ENCODE assay signal across 26 cellular contexts in the genomic region with DNA sequence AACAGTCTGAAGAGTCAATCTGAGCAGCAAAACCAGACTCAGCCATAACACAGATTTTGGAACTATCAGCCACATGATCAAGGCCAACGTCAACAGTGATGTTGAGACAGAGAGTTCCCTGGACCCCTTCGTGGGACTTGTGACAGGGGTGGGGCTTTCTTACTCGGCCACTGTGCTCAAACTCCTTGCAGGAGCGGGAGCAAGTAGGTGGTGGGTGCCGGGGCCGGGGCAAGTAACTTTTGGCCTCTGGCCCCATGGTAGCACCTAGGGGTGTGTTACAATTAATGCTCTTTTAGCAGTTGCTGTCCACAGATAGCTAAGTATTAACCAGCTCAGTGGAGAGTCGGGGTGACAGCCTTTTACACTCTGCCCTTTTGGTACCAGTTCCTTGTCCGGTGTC.
"Had no signal": no experiment of that assay in that cellular context is flagged by ENCODE, and none has a peak within 500 bp of the region (broad histone marks: within the 10 kb centered on the region; RNA-seq: fewer than 3 reads in every experiment).

No MANE protein-coding gene starts in this region.

- ATAC-seq: naive thymus-derived CD8-positive, alpha-beta T cell; natural killer cell treated with Interleukin-12 subunit alpha and Interleukin-12 subunit beta and Interleukin-15 and Interleukin-18, amount 100 ng/mL, for 72 hours; psoas muscle; right cardiac atrium; right lobe of liver; stimulated activated effector memory CD8-positive, alpha-beta T cell treated with anti-CD3 and anti-CD28 coated beads, Interleukin-12 subunit alpha, Interleukin-12 subunit beta, amount 100 ng/mL, for 72 hours; stimulated activated naive B cell treated with anti-CD40 and anti-IgM and Interleukin-4, amounts not matched to agents 10 μg/mL and 1 μg/mL and 100 μg/mL, for 72 hours had no signal

- H3K4me1 ChIP-seq: psoas muscle, right lobe of liver, upper lobe of left lung, uterus had no signal

- H3K27ac ChIP-seq: ovary, parathyroid adenoma, psoas muscle, right lobe of liver, sigmoid colon, stomach, thoracic aorta, thyroid gland, tibial nerve, upper lobe of left lung, uterus had no signal

- H3K9me3 ChIP-seq: ovary, psoas muscle, right lobe of liver, sigmoid colon, stomach, thoracic aorta, thyroid gland, tibial nerve, upper lobe of left lung, uterus had no signal

- DNase-seq: naive thymus-derived CD8-positive, alpha-beta T cell; nephron progenitor cell; occipital lobe; ovary; posterior cingulate gyrus; psoas muscle; right cardiac atrium; right lobe of liver; sigmoid colon; small intestine; stimulated activated CD4-positive, alpha-beta T cell treated with anti-CD3 and anti-CD28 coated beads, Interleukin-15, amount 100 ng/mL, for 24 hours; stimulated activated CD4-positive, alpha-beta T cell treated with anti-CD3 and anti-CD28 coated beads, Interleukin-2, amount 100 ng/mL, for 24 hours; stimulated activated CD4-positive, alpha-beta T cell treated with anti-CD3 and anti-CD28 coated beads, Interleukin-2, amount 100 ng/mL, for 48 hours; stimulated activated CD4-positive, alpha-beta T cell treated with anti-CD3 and anti-CD28 coated beads, Interleukin-4, amount 100 ng/mL, for 24 hours; stimulated activated naive B cell treated with anti-CD40 and anti-IgM and Interleukin-4, amounts not matched to agents 10 μg/mL and 1 μg/mL and 100 μg/mL, for 72 hours; stimulated activated naive CD4-positive, alpha-beta T cell treated with Interleukin-2 at 50 U/mL for 16 hours; stomach; thyroid gland; trophoblast cell; uterus had no signal

- H3K36me3 ChIP-seq: ovary, right lobe of liver, sigmoid colon, stomach, thoracic aorta, thyroid gland, tibial nerve, upper lobe of left lung, uterus had no signal

- H3K9ac ChIP-seq: parathyroid adenoma had no signal

- H3K79me2 ChIP-seq: parathyroid adenoma had no signal

- H3K4me3 ChIP-seq: ovary, psoas muscle, right lobe of liver, sigmoid colon, stomach, thoracic aorta, thyroid gland, tibial nerve, upper lobe of left lung, uterus had no signal

- H3K27me3 ChIP-seq: ovary, right lobe of liver, sigmoid colon, stomach, thyroid gland, tibial nerve, upper lobe of left lung, uterus had no signal

- H2AFZ ChIP-seq: parathyroid adenoma had no signal
